Comparison of ENCODE assay signal across 8 cellular contexts in genomic region chr3:136197159-136197715, GRCh38. TPM values are rescaled to one million over a fixed set of nuclear protein-coding genes. Genes with fewer than 3 reads are reported as not detected.
DNase-seq lines count a peak whose midpoint lies in the region; ATAC-seq lines count a peak whose summit lies in the region.

No MANE protein-coding gene starts in this region.

- peak overlapping the region; percentile 53 to 96 (median 66) for H3K4me3 ChIP-seq in BLaER1 treated with 17β-estradiol and CSF1 and Interleukin-3, amounts not matched to agents 10 nM and 100 nM
- peak overlapping the region; percentile 95 for H3K4me3 ChIP-seq in thymus (ENCODE audit: low read length)

- peak overlapping the region; percentile 90 to 100 (median 100) for H3K27ac ChIP-seq in BLaER1 treated with 17β-estradiol and CSF1 and Interleukin-3, amounts not matched to agents 10 nM and 100 nM
- H3K27ac ChIP-seq in adipose tissue (ENCODE audit: low read depth, low read length): peak overlapping the region; percentile 83
- peak overlapping the region; percentile 99 for H3K27ac ChIP-seq in thymus (ENCODE audit: low read depth)

- peaks cover 9 to 21% (median 16%) of the 10 kb centered on the region in 11 experiments; a peak in 21 of 22 replicates for H3K9me3 ChIP-seq in BLaER1 treated with 17β-estradiol and CSF1 and Interleukin-3, amounts not matched to agents 10 nM and 100 nM (replicated peaks in 1 of 11)
- no peaks in the 10 kb centered on the region for H3K9me3 ChIP-seq in thymus (ENCODE audit: control insufficient read depth)

- peaks cover 0 to 17% (median 0%) of the 10 kb centered on the region in 11 experiments; a peak in 5 of 22 replicates for H3K36me3 ChIP-seq in BLaER1 treated with 17β-estradiol and CSF1 and Interleukin-3, amounts not matched to agents 10 nM and 100 nM
- no peaks in the 10 kb centered on the region for H3K36me3 ChIP-seq in thymus (ENCODE audit: control insufficient read depth, insufficient read depth)

- DNase-seq in KG1 (lab: John Stamatoyannopoulos, UW) (peak; percentile 51), left colon (no peak), activated gamma-delta T cell treated with Interleukin-2 at 50 U/mL for 16 hours (no peak)

- ATAC-seq in left colon: peak; percentile 51
- ATAC-seq in HG03432 (IDR thresholded peaks at IDR 0.05; ENCODE audit: unreplicated experiment): no peak
- ATAC-seq in esophagus mucosa: no peak

- peaks cover 8 to 24% (median 20%) of the 10 kb centered on the region in 10 experiments for H3K4me1 ChIP-seq in BLaER1 treated with 17β-estradiol and CSF1 and Interleukin-3, amounts not matched to agents 10 nM and 100 nM
- peaks cover 3% of the 10 kb centered on the region for H3K4me1 ChIP-seq in thymus (ENCODE audit: control insufficient read depth, insufficient read depth, low read length)

- H3K4me2 ChIP-seq in BLaER1 treated with 17β-estradiol and CSF1 and Interleukin-3, amounts not matched to agents 10 nM and 100 nM: peak overlapping the region; percentile 82 to 95 (median 90)

- H4K20me1 ChIP-seq in BLaER1 treated with 17β-estradiol and CSF1 and Interleukin-3, amounts not matched to agents 10 nM and 100 nM: peaks cover 32 to 35% (median 34%) of the 10 kb centered on the region in 11 experiments

- intact Hi-C loops in left colon (cut with DNase I, micrococcal nuclease): loop anchor here (10.0 kb wide), 3 partner anchors 58 to 558 kb away; partner anchors contain the start of genes PCCB (in 1 of the 2) and STAG1 (in 1 of the 2)

- whole genome bisulfite sequencing in adipose tissue, 3 donors: 9 to 14% (median 11%) methylated on average over 13 of the region's 13 CpGs
- 11% methylated on average over 13 of the region's 13 CpGs for WGBS in thymus

- no peaks in the 10 kb centered on the region for H3K27me3 ChIP-seq in BLaER1 treated with 17β-estradiol and CSF1 and Interleukin-3, amounts not matched to agents 10 nM and 100 nM
- no peaks in the 10 kb centered on the region for H3K27me3 ChIP-seq in thymus (ENCODE audit: control insufficient read depth, insufficient read depth)

- H3K9ac ChIP-seq in BLaER1 treated with 17β-estradiol and CSF1 and Interleukin-3, amounts not matched to agents 10 nM and 100 nM: peak overlapping the region; percentile 98 to 100 (median 100)

RNA-seq across cellular contexts. Expression of gene MSL2, which starts 1.1 kb away (rescaled TPM):
- polyA plus RNA-seq in adipose tissue (1 to 10 TPM; 4.2 to 7.2 (median 6.5) TPM), thymus (37.4 TPM)
- total RNA-seq in left colon (10 to 100 TPM; 22.6 to 24.5 TPM), esophagus mucosa (13.8 TPM)

RNA-seq across cellular contexts. Expression of gene PCCB, which starts 52.9 kb away (rescaled TPM):
- polyA plus RNA-seq in adipose tissue (10 to 100 TPM; 13.2 to 41.2 (median 26.8) TPM), thymus (13.5 TPM)
- total RNA-seq in left colon (10 to 100 TPM; 53.0 to 59.1 TPM), esophagus mucosa (32.0 TPM)
